ENCODE assay signal across 10 cellular contexts in genomic region chr9:5879419-5880181, GRCh38. TPM values are rescaled to one million over a fixed set of nuclear protein-coding genes. Genes with fewer than 3 reads are reported as not detected.
A peak's percentile ranks its signal among the peaks of the same experiment; 100 is the strongest.
DNase-seq lines count a peak whose midpoint lies in the region; ATAC-seq and TF ChIP-seq lines count a peak whose summit lies in the region.
"Had no signal": no experiment of that assay in that cellular context is flagged by ENCODE, and none has a peak within 500 bp of the region (broad histone marks: within the 10 kb centered on the region; RNA-seq: fewer than 3 reads in every experiment).

No MANE protein-coding gene starts in this region.

- H3K27me3 Mint-ChIP-seq in activated CD8-positive, alpha-beta T cell treated with anti-CD3 and anti-CD28 coated beads for 36 hours, result no peaks in the 10 kb centered on the region
- H3K27me3 Mint-ChIP-seq in chondrocyte (ENCODE audit: low read depth), result no peaks in the 10 kb centered on the region

- ATAC-seq in activated CD8-positive, alpha-beta T cell treated with anti-CD3 and anti-CD28 coated beads for 36 hours, result peak; percentile 77
- ATAC-seq in GM21367 (IDR thresholded peaks at IDR 0.05; ENCODE audit: unreplicated experiment), result no peak

- intact Hi-C loops in activated CD8-positive, alpha-beta T cell treated with anti-CD3 and anti-CD28 coated beads for 36 hours (cut with micrococcal nuclease), result no loop called here

- H3K4me3 Mint-ChIP-seq in activated CD8-positive, alpha-beta T cell treated with anti-CD3 and anti-CD28 coated beads for 36 hours, result no peak overlapping the region
- H3K4me3 Mint-ChIP-seq in chondrocyte (ENCODE audit: unreplicated experiment), result no peak overlapping the region
- H3K4me3 Mint-ChIP-seq: neural crest cell had no signal

- DNase-seq in AG04449 (ENCODE audit: low read depth, low spot score) (peak; percentile 40), HPDE6-E6E7 (ENCODE audit: extremely low spot score) (peak; percentile 85), iPS-NIHi11 (ENCODE audit: low spot score) (peak; percentile 28), chondrocyte (ENCODE audit: low spot score) (no peak), hippocampal formation (lab: John Stamatoyannopoulos, UW) (no peak), COR-L47 (lab: John Stamatoyannopoulos, UW) (no peak)
- DNase-seq in activated CD8-positive, alpha-beta T cell treated with anti-CD3 and anti-CD28 coated beads for 36 hours, result no peak
- DNase-seq: H7 had no signal

- POLR2A ChIA-PET in AG04449 (lab: Yijun Ruan, JAX), result no interaction called here
- POLR2A ChIA-PET in activated CD8-positive, alpha-beta T cell treated with anti-CD3 and anti-CD28 coated beads for 36 hours (lab: Charles Lee), result interaction anchor here (0.7 to 2.0 kb wide), 2 partner anchors 10 to 35 kb away, joined by 3 to 4 read pairs; no protein-coding TSS in a partner anchor

- TF ChIP-seq CTCF in AG04449 (IDR thresholded peaks at IDR 0.05; ENCODE audit: insufficient read depth, low read length, missing control alignments) (no peak), chondrocyte (IDR thresholded peaks at IDR 0.05) (no peak)
- TF ChIP-seq CTCF in activated CD8-positive, alpha-beta T cell treated with anti-CD3 and anti-CD28 coated beads for 36 hours (IDR thresholded peaks at IDR 0.05), result no peak

- no peaks in the 10 kb centered on the region for H3K36me3 Mint-ChIP-seq in activated CD8-positive, alpha-beta T cell treated with anti-CD3 and anti-CD28 coated beads for 36 hours (ENCODE audit: low read depth)
- H3K36me3 Mint-ChIP-seq in chondrocyte (ENCODE audit: low read depth), result no peaks in the 10 kb centered on the region

- CTCF ChIA-PET in AG04449 (lab: Yijun Ruan, JAX), result interaction anchor here (0.7 to 2.6 kb wide), 8 partner anchors 14 to 475 kb away, joined by 3 to 17 read pairs (median 4); partner anchors contain the start of gene ERMP1
- CTCF ChIA-PET in activated CD8-positive, alpha-beta T cell treated with anti-CD3 and anti-CD28 coated beads for 36 hours (lab: Charles Lee), result interaction anchor here (0.7 to 2.6 kb wide), 4 partner anchors 10 to 175 kb away, joined by 3 to 8 read pairs (median 3); no protein-coding TSS in a partner anchor

- no peak overlapping the region for H3K4me3 ChIP-seq in AG04449 (ENCODE audit: low read depth, low read length)

- H3K27ac Mint-ChIP-seq in activated CD8-positive, alpha-beta T cell treated with anti-CD3 and anti-CD28 coated beads for 36 hours, result no peak overlapping the region
- H3K27ac Mint-ChIP-seq in chondrocyte (ENCODE audit: unreplicated experiment), result no peak overlapping the region

- no peaks in the 10 kb centered on the region for H3K4me1 Mint-ChIP-seq in activated CD8-positive, alpha-beta T cell treated with anti-CD3 and anti-CD28 coated beads for 36 hours (ENCODE audit: low read depth)
- H3K4me1 Mint-ChIP-seq in chondrocyte (ENCODE audit: low read depth), result no peaks in the 10 kb centered on the region
- H3K4me1 Mint-ChIP-seq: neural crest cell had no signal

- H3K9me3 Mint-ChIP-seq in activated CD8-positive, alpha-beta T cell treated with anti-CD3 and anti-CD28 coated beads for 36 hours, result no peaks in the 10 kb centered on the region
- H3K9me3 Mint-ChIP-seq in chondrocyte (ENCODE audit: low read depth), result peaks cover 4% of the 10 kb centered on the region
- H3K9me3 Mint-ChIP-seq: neural crest cell had no signal

RNA-seq across cellular contexts. Expression of gene MLANA, which starts 11.1 kb away (rescaled TPM):
- not detected for total RNA-seq in activated CD8-positive, alpha-beta T cell treated with anti-CD3 and anti-CD28 coated beads for 36 hours
- total RNA-seq in chondrocyte, result not detected in 3 replicates
- total RNA-seq: H7, neural crest cell had no signal

RNA-seq across cellular contexts. Expression of gene ERMP1, which starts 46.7 kb away (rescaled TPM):
- total RNA-seq in activated CD8-positive, alpha-beta T cell treated with anti-CD3 and anti-CD28 coated beads for 36 hours, result 10 to 100 TPM; 14.7 to 15.9 TPM
- 5.4 to 11.7 TPM (median 7.6 TPM) in 3 replicates for total RNA-seq in chondrocyte

Comparison
In these comparisons a context has a peak if more than half of its experiments do, and no peak if none do; other contexts are left out.
1. DNase-seq: peak in AG04449 (single experiment), HPDE6-E6E7 (single experiment) and iPS-NIHi11 (single experiment); none in activated CD8-positive, alpha-beta T cell treated with anti-CD3 and anti-CD28 coated beads for 36 hours (single experiment), chondrocyte (single experiment), hippocampal formation (0 of 2) and COR-L47 (single experiment).